In genomic region chr5:124261133-124261532, GRCh38 we compare ENCODE assay signal across 19 cellular contexts.
DNase-seq lines count a peak whose midpoint lies in the region; ATAC-seq, FAIRE-seq and TF ChIP-seq lines count a peak whose summit lies in the region.
"Had no signal": no experiment of that assay in that cellular context is flagged by ENCODE, and none has a peak within 500 bp of the region (broad histone marks: within the 10 kb centered on the region; RNA-seq: fewer than 3 reads in every experiment).

No MANE protein-coding gene starts in this region.

- TF ChIP-seq CTCF in DND-41 (IDR thresholded peaks at IDR 0.05; ENCODE audit: borderline replicate concordance, extremely low read depth, low read length, poor library complexity, severe bottlenecking) = no peak

- DNase-seq in DND-41 (no peak), substantia nigra (lab: John Stamatoyannopoulos, UW) (peak in 1 of 49 donors; percentile 9), HK-2 (ENCODE audit: unreplicated experiment) (no peak), HTR-8/SVneo (ENCODE audit: insufficient read length, low spot score) (no peak)
- DNase-seq in activated T-cell treated with anti-CD3 and anti-CD28 coated beads, Interleukin-2, amount 50 U/mL, for 24 hours = no peak
- DNase-seq: CD8-positive, alpha-beta memory T cell; DMS53; NCI-H1048; NCI-H1436; NCI-H2171; NK-92 treated with Interleukin-12 subunit alpha and Interleukin-12 subunit beta, amount 100 ng/mL, for 24 hours; Peyer's patch had no signal

- H3K27ac Mint-ChIP-seq in activated T-cell treated with anti-CD3 and anti-CD28 coated beads, Interleukin-2, amount 50 U/mL, for 24 hours = no peak overlapping the region
- H3K27ac Mint-ChIP-seq: CD8-positive, alpha-beta memory T cell had no signal

- H3K4me3 ChIP-seq in DND-41 (ENCODE audit: low read depth in 1 of 2, low read length in 2 of 2) = no peak overlapping the region
- H3K4me3 ChIP-seq: A549, Peyer's patch, SJSA1 had no signal

- H3K27ac ChIP-seq in DND-41 (ENCODE audit: low read length) (no peak overlapping the region), angular gyrus (ENCODE audit: low read depth, low read length) (peak overlapping the region; percentile 95), layer of hippocampus (ENCODE audit: low read depth, low read length) (peak overlapping the region; percentile 95), substantia nigra (ENCODE audit: low read depth, low read length, poor library complexity, severe bottlenecking) (peak overlapping the region; percentile 93)
- H3K27ac ChIP-seq: A549, KMS-11, Peyer's patch, SJSA1 had no signal

- no peak overlapping the region for H3K9ac ChIP-seq in DND-41 (ENCODE audit: low read depth, low read length)
- H3K9ac ChIP-seq: KMS-11 had no signal

- no peaks in the 10 kb centered on the region for H3K36me3 Mint-ChIP-seq in activated T-cell treated with anti-CD3 and anti-CD28 coated beads, Interleukin-2, amount 50 U/mL, for 24 hours (ENCODE audit: low read depth)
- H3K36me3 Mint-ChIP-seq: CD8-positive, alpha-beta memory T cell had no signal

- H3K79me2 ChIP-seq in DND-41 (ENCODE audit: insufficient read depth, low read length) = no peaks in the 10 kb centered on the region

- H3K27me3 Mint-ChIP-seq in activated T-cell treated with anti-CD3 and anti-CD28 coated beads, Interleukin-2, amount 50 U/mL, for 24 hours = no peaks in the 10 kb centered on the region
- H3K27me3 Mint-ChIP-seq: CD8-positive, alpha-beta memory T cell had no signal

- peak overlapping the region; percentile 31; the same call in 1 of the 2 replicates for H2AFZ ChIP-seq in DND-41 (ENCODE audit: low read depth, low read length)

- no peak overlapping the region for H3K4me2 ChIP-seq in DND-41 (ENCODE audit: insufficient read depth, low read length)
- H3K4me2 ChIP-seq: A549, KMS-11 had no signal

- no peaks in the 10 kb centered on the region for H3K4me1 ChIP-seq in DND-41 (ENCODE audit: insufficient read depth, low read length)
- H3K4me1 ChIP-seq: A549, Peyer's patch had no signal

- no peaks in the 10 kb centered on the region for H3K36me3 ChIP-seq in DND-41 (ENCODE audit: insufficient read depth, low read length)
- H3K36me3 ChIP-seq: Peyer's patch, SJSA1 had no signal

- H3K27me3 ChIP-seq in DND-41 (ENCODE audit: insufficient read depth, low read length, poor library complexity) (no peaks in the 10 kb centered on the region), layer of hippocampus (ENCODE audit: control insufficient read depth, insufficient read depth, low read length) (no peaks in the 10 kb centered on the region)
- H3K27me3 ChIP-seq: Peyer's patch, SJSA1 had no signal

- H3K4me1 Mint-ChIP-seq in activated T-cell treated with anti-CD3 and anti-CD28 coated beads, Interleukin-2, amount 50 U/mL, for 24 hours (ENCODE audit: low read depth) = no peaks in the 10 kb centered on the region
- H3K4me1 Mint-ChIP-seq: CD8-positive, alpha-beta memory T cell had no signal

- peaks cover 8% of the 10 kb centered on the region for H3K9me3 Mint-ChIP-seq in activated T-cell treated with anti-CD3 and anti-CD28 coated beads, Interleukin-2, amount 50 U/mL, for 24 hours

- no peaks in the 10 kb centered on the region for H4K20me1 ChIP-seq in DND-41 (ENCODE audit: insufficient read depth, low read length)

- no peak for ATAC-seq in DND-41 (ENCODE audit: insufficient read depth, low read depth)
- ATAC-seq: A549 had no signal

- no peak for FAIRE-seq in HTR-8/SVneo (lab: Jason Lieb, UNC)
- FAIRE-seq: A549, GM12892, GM18507 had no signal

- no peaks in the 10 kb centered on the region for H3K9me3 ChIP-seq in DND-41 (ENCODE audit: insufficient read depth, low read length, severe bottlenecking)
- H3K9me3 ChIP-seq: A549, Peyer's patch, SJSA1 had no signal

- H3K4me3 Mint-ChIP-seq in activated T-cell treated with anti-CD3 and anti-CD28 coated beads, Interleukin-2, amount 50 U/mL, for 24 hours = no peak overlapping the region
- H3K4me3 Mint-ChIP-seq: CD8-positive, alpha-beta memory T cell had no signal
